ENCODE assay signal across 26 cellular contexts in genomic region chr2:159362094-159362493, GRCh38.
"Had no signal": no experiment of that assay in that cellular context is flagged by ENCODE, and none has a peak within 500 bp of the region (broad histone marks: within the 10 kb centered on the region; RNA-seq: fewer than 3 reads in every experiment).

No MANE protein-coding gene starts in this region.

- H3K4me1 ChIP-seq: lower lobe of right lung, neural progenitor cell, right atrium auricular region, right lobe of liver, testis, thyroid gland, transverse colon, upper lobe of left lung had no signal

- H3K27ac ChIP-seq: lower lobe of right lung, neural progenitor cell, ovary, right atrium auricular region, right lobe of liver, testis, thyroid gland, transverse colon had no signal

- H3K27me3 Mint-ChIP-seq: naive B cell; progenitor cell of endocrine pancreas; stimulated activated naive B cell treated with anti-CD40 and anti-IgM and Interleukin-4, amounts not matched to agents 10 μg/mL and 1 μg/mL and 100 μg/mL, for 72 hours had no signal

- H3K9me3 ChIP-seq: lower lobe of right lung, ovary, right atrium auricular region, right lobe of liver, stomach, testis, thyroid gland, transverse colon, upper lobe of left lung had no signal

- H3K36me3 Mint-ChIP-seq: natural killer cell had no signal

- H3K36me3 ChIP-seq: neural progenitor cell, ovary had no signal

- DNase-seq: hippocampal formation; kidney glomerular epithelial cell; left cardiac atrium; left lung; lower lobe of right lung; mammary epithelial cell; mesenchymal stem cell; naive B cell; natural killer cell; nephron progenitor cell; ovary; right lobe of liver; stimulated activated CD4-positive, alpha-beta T cell treated with anti-CD3 and anti-CD28 coated beads, Interleukin-12 subunit alpha, Interleukin-12 subunit beta, amount 100 ng/mL, for 4 hours; stimulated activated CD4-positive, alpha-beta T cell treated with anti-CD3 and anti-CD28 coated beads, Interleukin-15, amount 100 ng/mL, for 24 hours; stimulated activated CD4-positive, alpha-beta T cell treated with anti-CD3 and anti-CD28 coated beads, Interleukin-2, amount 100 ng/mL, for 24 hours; stimulated activated CD4-positive, alpha-beta T cell treated with anti-CD3 and anti-CD28 coated beads, Interleukin-4, amount 100 ng/mL, for 1 hour; stimulated activated naive B cell treated with anti-CD40 and anti-IgM and Interleukin-4, amounts not matched to agents 10 μg/mL and 1 μg/mL and 100 μg/mL, for 72 hours; stimulated activated naive CD8-positive, alpha-beta T cell treated with anti-CD3 and anti-CD28 coated beads, Interleukin-15, Interleukin-2, amounts not matched to agents 100 U/mL and 50 U/mL, for 24 hours; stomach; testis; thyroid gland; transverse colon; upper lobe of left lung had no signal

- H3K4me2 ChIP-seq: neural progenitor cell had no signal

- H3K4me3 Mint-ChIP-seq: naive B cell; natural killer cell; nephron progenitor cell; neural progenitor cell; stimulated activated naive B cell treated with anti-CD40 and anti-IgM and Interleukin-4, amounts not matched to agents 10 μg/mL and 1 μg/mL and 100 μg/mL, for 72 hours had no signal

- H3K4me3 ChIP-seq: left lung, lower lobe of right lung, neural progenitor cell, ovary, right atrium auricular region, right lobe of liver, stomach, testis, thyroid gland, transverse colon, upper lobe of left lung had no signal

- H3K27ac Mint-ChIP-seq: nephron progenitor cell; neural progenitor cell; stimulated activated naive B cell treated with anti-CD40 and anti-IgM and Interleukin-4, amounts not matched to agents 10 μg/mL and 1 μg/mL and 100 μg/mL, for 72 hours had no signal

- H3K9me3 Mint-ChIP-seq: natural killer cell had no signal

- H3K27me3 ChIP-seq: left lung, neural progenitor cell, ovary, right atrium auricular region, right lobe of liver, stomach, testis, thyroid gland, transverse colon, upper lobe of left lung had no signal

- ATAC-seq: stimulated activated naive B cell treated with anti-CD40 and anti-IgM and Interleukin-4, amounts not matched to agents 10 μg/mL and 1 μg/mL and 100 μg/mL, for 72 hours had no signal

- H3K4me1 Mint-ChIP-seq: nephron progenitor cell, neural progenitor cell had no signal

- H2AFZ ChIP-seq: neural progenitor cell had no signal
